8 cellular contexts compared by ENCODE assay signal in the genomic region with DNA sequence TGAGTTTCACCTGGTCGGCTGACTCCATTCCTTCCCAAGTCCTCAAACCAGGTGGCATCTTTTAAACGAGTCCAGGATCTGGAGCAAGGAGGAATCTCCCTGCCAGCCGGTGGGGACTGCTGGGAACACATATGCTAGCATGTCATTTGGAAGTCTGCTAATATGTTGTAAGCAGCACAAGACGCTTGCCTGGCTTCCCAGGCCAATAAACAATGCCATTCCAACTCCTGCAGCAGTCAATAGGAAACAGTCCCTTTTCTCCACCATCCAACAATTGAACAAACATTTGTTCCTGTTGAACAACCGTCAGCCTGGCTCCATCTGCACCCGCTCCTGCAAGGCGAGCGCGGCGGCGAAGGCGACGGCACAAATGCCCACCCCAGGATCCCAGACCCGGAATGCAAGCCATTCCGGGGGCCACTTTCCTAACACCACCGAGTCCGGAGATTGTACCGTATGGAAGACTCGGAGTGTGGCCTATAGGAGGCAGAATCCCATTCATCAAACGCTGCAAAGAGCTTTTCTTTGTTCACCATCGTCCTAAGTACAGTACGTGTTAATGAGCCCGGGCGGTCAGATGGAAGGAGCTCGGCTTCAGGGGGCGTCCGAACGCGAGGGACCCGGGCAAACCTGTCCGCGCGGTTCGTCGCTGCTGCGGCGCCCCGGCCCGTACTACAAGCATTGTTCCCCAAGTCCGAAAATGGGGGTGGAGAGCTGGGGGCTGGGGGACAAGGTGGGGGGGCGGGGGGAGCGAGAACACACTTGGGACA. TPM values are rescaled to one million over a fixed set of nuclear protein-coding genes. Genes with fewer than 3 reads are reported as not detected.
DNase-seq lines count a peak whose midpoint lies in the region; ATAC-seq and TF ChIP-seq lines count a peak whose summit lies in the region.

No MANE protein-coding gene starts in this region.

- H3K27me3 ChIP-seq in HUES64 (ENCODE audit: insufficient read depth, low read length) (peaks cover 24% of the 10 kb centered on the region), esophagus (ENCODE audit: control insufficient read depth in 1 of 2, insufficient read depth in 2 of 2, low read length in 2 of 2) (no peaks in the 10 kb centered on the region)

- H3K27ac ChIP-seq in HUES64 (ENCODE audit: low read depth, low read length) (no peak overlapping the region), esophagus (ENCODE audit: low read depth in 2 of 2, low read length in 1 of 2) (peak overlapping the region; percentile 86 to 95)

- H3K4me1 ChIP-seq in HUES64 (ENCODE audit: insufficient read depth, low read length), result peaks cover 56% of the 10 kb centered on the region
- H3K4me1 ChIP-seq in esophagus (ENCODE audit: control insufficient read depth in 2 of 2, insufficient read depth in 2 of 2, low read length in 1 of 2), result peaks cover 8 to 10% of the 10 kb centered on the region in 2 donors

- no peaks in the 10 kb centered on the region for H3K9me3 ChIP-seq in HUES64 (ENCODE audit: insufficient read depth, low read depth, low read length)
- H3K9me3 ChIP-seq in T-helper 17 cell (ENCODE audit: control insufficient read depth, low read length, poor library complexity, severe bottlenecking), result no peaks in the 10 kb centered on the region
- H3K9me3 ChIP-seq in esophagus (ENCODE audit: control insufficient read depth in 2 of 2, insufficient read depth in 1 of 2, low read depth in 1 of 2, low read length in 1 of 2), result no peaks in the 10 kb centered on the region

- H3K36me3 Mint-ChIP-seq in T-helper 17 cell (ENCODE audit: low read depth), result peaks cover 2% of the 10 kb centered on the region
- no peaks in the 10 kb centered on the region for H3K36me3 Mint-ChIP-seq in nephron progenitor cell (ENCODE audit: low read depth)

- H3K27me3 Mint-ChIP-seq in T-helper 17 cell (no peaks in the 10 kb centered on the region), nephron progenitor cell (ENCODE audit: low read depth, poor library complexity) (peaks cover 6% of the 10 kb centered on the region)

- DNase-seq in DMS153 (lab: John Stamatoyannopoulos, UW) (peak; percentile 47), T-helper 17 cell (no peak), nephron progenitor cell (peak; percentile 38)

- H3K4me3 Mint-ChIP-seq in T-helper 17 cell (peak overlapping the region; percentile 98), nephron progenitor cell (peak overlapping the region; percentile 97)

- WGBS in HUES64, result 3% methylated on average over 39 of the region's 42 CpGs
- 6 to 9% methylated on average over 35 to 42 of the region's 42 CpGs for WGBS in esophagus, 2 donors

- H3K4me1 Mint-ChIP-seq in T-helper 17 cell (peaks cover 53% of the 10 kb centered on the region), nephron progenitor cell (peaks cover 72% of the 10 kb centered on the region)

- TF ChIP-seq CTCF in nephron progenitor cell (IDR thresholded peaks at IDR 0.05), result no peak

- H3K27ac Mint-ChIP-seq in T-helper 17 cell (peak overlapping the region; percentile 100), nephron progenitor cell (peak overlapping the region; percentile 57)

- H3K9ac ChIP-seq in HUES64 (ENCODE audit: low read depth, low read length), result peak overlapping the region; percentile 81

- ATAC-seq in T-helper 17 cell, result no peak
- no peak for ATAC-seq in GM19463 (IDR thresholded peaks at IDR 0.05; ENCODE audit: unreplicated experiment)
- ATAC-seq in GM18909 (IDR thresholded peaks at IDR 0.05; ENCODE audit: poor library complexity, unreplicated experiment), result no peak
- ATAC-seq in HG02798 (IDR thresholded peaks at IDR 0.05; ENCODE audit: poor library complexity, unreplicated experiment), result no peak

- H3K9me3 Mint-ChIP-seq in nephron progenitor cell, result no peaks in the 10 kb centered on the region

- H3K36me3 ChIP-seq in HUES64 (ENCODE audit: insufficient read depth, low read length) (peaks cover under 1% of the 10 kb centered on the region; the same call in 1 of the 2 replicates), esophagus (ENCODE audit: control insufficient read depth in 2 of 2, insufficient read depth in 2 of 2, low read length in 1 of 2) (no peaks in the 10 kb centered on the region)

- H3K4me3 ChIP-seq in HUES64 (ENCODE audit: low read length), result peak overlapping the region; percentile 68
- H3K4me3 ChIP-seq in esophagus (ENCODE audit: low read depth in 1 of 2, low read length in 2 of 2), result peak overlapping the region; percentile 70 to 73

RNA-seq across cellular contexts. Expression of a gene that starts 1.6 kb away (rescaled TPM):
- 11.2 TPM for polyA plus RNA-seq in HUES64 (2013, experiment 1 of 2)
- polyA plus RNA-seq in HUES64 (2013, experiment 2 of 2), result 12.9 TPM
- 10 to 100 TPM; 68.5 to 69.2 TPM for total RNA-seq in T-helper 17 cell
- 10 to 100 TPM in 1 of 2 donors, 1 to 10 TPM in 1; 9.0 to 16.8 TPM for polyA plus RNA-seq in esophagus

RNA-seq across cellular contexts. Expression of a gene that starts 49.1 kb away (rescaled TPM):
- 22.4 TPM for polyA plus RNA-seq in HUES64 (2013, experiment 1 of 2)
- 30.5 TPM for polyA plus RNA-seq in HUES64 (2013, experiment 2 of 2)
- total RNA-seq in T-helper 17 cell, result 10 to 100 TPM; 14.5 to 16.2 TPM
- 10 to 100 TPM in 1 of 2 donors, 1 to 10 TPM in 1; 7.1 to 15.3 TPM for polyA plus RNA-seq in esophagus

RNA-seq across cellular contexts. Expression of a gene that starts 59.0 kb away (rescaled TPM):
- 11.0 TPM for polyA plus RNA-seq in HUES64 (2013, experiment 1 of 2)
- 11.7 TPM for polyA plus RNA-seq in HUES64 (2013, experiment 2 of 2)
- total RNA-seq in T-helper 17 cell, result 1 to 10 TPM; 6.8 to 8.7 TPM
- 1 to 10 TPM; 5.1 to 6.9 TPM for polyA plus RNA-seq in esophagus

Comparison
In these comparisons a context has a peak if more than half of its experiments do, and no peak if none do; other contexts are left out.
1. DNase-seq: peak in DMS153 (single experiment) and nephron progenitor cell (single experiment); none in T-helper 17 cell (0 of 3).